Comparison of ENCODE assay signal across 23 cellular contexts in genomic region chr6:119012521-119012920, GRCh38.
"Had no signal": no experiment of that assay in that cellular context is flagged by ENCODE, and none has a peak within 500 bp of the region (broad histone marks: within the 10 kb centered on the region; RNA-seq: fewer than 3 reads in every experiment).

No MANE protein-coding gene starts in this region.

- H3K4me3 Mint-ChIP-seq: activated CD4-positive, alpha-beta memory T cell treated with anti-CD3 and anti-CD28 coated beads, Interleukin-2, amount 10 ng/mL, durations not matched to agents 7 days and 5 days; activated CD4-positive, alpha-beta T cell treated with anti-CD3 and anti-CD28 coated beads, Interleukin-2, amount 10 ng/mL, durations not matched to agents 24 days and 14 days; activated naive CD4-positive, alpha-beta T cell treated with anti-CD3 and anti-CD28 coated beads, Interleukin-2, amount 10 ng/mL, durations not matched to agents 7 days and 5 days; activated T-cell treated with anti-CD3 and anti-CD28 coated beads, Interleukin-2, amount 50 U/mL, for 72 hours; dendritic cell treated with granulocyte-macrophage colony-stimulating factor and Interleukin-4, amounts not matched to agents 40 ng/mL and 50 ng/mL, for 4 days; immature natural killer cell had no signal

- H3K27ac Mint-ChIP-seq: activated CD4-positive, alpha-beta memory T cell treated with anti-CD3 and anti-CD28 coated beads, Interleukin-2, amount 10 ng/mL, durations not matched to agents 7 days and 5 days; activated CD4-positive, alpha-beta T cell treated with anti-CD3 and anti-CD28 coated beads, Interleukin-2, amount 10 ng/mL, durations not matched to agents 24 days and 14 days; activated naive CD4-positive, alpha-beta T cell treated with anti-CD3 and anti-CD28 coated beads, Interleukin-2, amount 10 ng/mL, durations not matched to agents 7 days and 5 days; activated T-cell treated with anti-CD3 and anti-CD28 coated beads, Interleukin-2, amount 50 U/mL, for 72 hours; dendritic cell treated with granulocyte-macrophage colony-stimulating factor and Interleukin-4, amounts not matched to agents 40 ng/mL and 50 ng/mL, for 4 days; immature natural killer cell had no signal

- H3K27ac ChIP-seq: body of pancreas, hepatocyte, left ventricle myocardium inferior, sigmoid colon, thoracic aorta, upper lobe of left lung had no signal

- H3K4me3 ChIP-seq: body of pancreas, hepatocyte, left ventricle myocardium inferior, sigmoid colon, thoracic aorta, upper lobe of left lung had no signal

- H3K27me3 ChIP-seq: body of pancreas, hepatocyte, sigmoid colon, upper lobe of left lung had no signal

- H3K9me3 ChIP-seq: body of pancreas, sigmoid colon, thoracic aorta, upper lobe of left lung had no signal

- H3K9me3 Mint-ChIP-seq: activated CD4-positive, alpha-beta T cell treated with anti-CD3 and anti-CD28 coated beads, Interleukin-2, amount 10 ng/mL, durations not matched to agents 24 days and 14 days; activated naive CD4-positive, alpha-beta T cell treated with anti-CD3 and anti-CD28 coated beads, Interleukin-2, amount 10 ng/mL, durations not matched to agents 7 days and 5 days; immature natural killer cell had no signal

- H3K36me3 ChIP-seq: thoracic aorta had no signal

- H3K27me3 Mint-ChIP-seq: activated CD4-positive, alpha-beta memory T cell treated with anti-CD3 and anti-CD28 coated beads, Interleukin-2, amount 10 ng/mL, durations not matched to agents 7 days and 5 days; activated CD4-positive, alpha-beta T cell treated with anti-CD3 and anti-CD28 coated beads, Interleukin-2, amount 10 ng/mL, durations not matched to agents 24 days and 14 days; activated naive CD4-positive, alpha-beta T cell treated with anti-CD3 and anti-CD28 coated beads, Interleukin-2, amount 10 ng/mL, durations not matched to agents 7 days and 5 days; dendritic cell treated with granulocyte-macrophage colony-stimulating factor and Interleukin-4, amounts not matched to agents 40 ng/mL and 50 ng/mL, for 4 days had no signal

- ATAC-seq: activated CD4-positive, CD25-positive, alpha-beta regulatory T cell treated with anti-CD3 and anti-CD28 coated beads, Interleukin-2, amount 50 U/mL, for 24 hours; activated T-cell treated with anti-CD3 and anti-CD28 coated beads, Interleukin-2, amount 50 U/mL, for 72 hours; body of pancreas had no signal

- H3K4me1 Mint-ChIP-seq: activated CD4-positive, alpha-beta memory T cell treated with anti-CD3 and anti-CD28 coated beads, Interleukin-2, amount 10 ng/mL, durations not matched to agents 7 days and 5 days; activated CD4-positive, alpha-beta T cell treated with anti-CD3 and anti-CD28 coated beads, Interleukin-2, amount 10 ng/mL, durations not matched to agents 24 days and 14 days; activated naive CD4-positive, alpha-beta T cell treated with anti-CD3 and anti-CD28 coated beads, Interleukin-2, amount 10 ng/mL, durations not matched to agents 7 days and 5 days; immature natural killer cell had no signal

- H3K36me3 Mint-ChIP-seq: immature natural killer cell had no signal

- DNase-seq: activated CD4-positive, alpha-beta memory T cell treated with anti-CD3 and anti-CD28 coated beads, Interleukin-2, amount 10 ng/mL, durations not matched to agents 7 days and 5 days; activated CD4-positive, alpha-beta T cell treated with anti-CD3 and anti-CD28 coated beads, Interleukin-2, amount 10 ng/mL, durations not matched to agents 24 days and 14 days; activated effector memory CD4-positive, alpha-beta T cell treated with anti-CD3 and anti-CD28 coated beads, Interleukin-2, amount 50 U/mL, for 16 hours; activated naive CD4-positive, alpha-beta T cell treated with anti-CD3 and anti-CD28 coated beads, Interleukin-2, amount 10 ng/mL, durations not matched to agents 7 days and 5 days; activated T-cell treated with anti-CD3 and anti-CD28 coated beads, Interleukin-2, amount 50 U/mL, for 72 hours; amygdala; body of pancreas; effector CD4-positive, alpha-beta T cell; erythroblast; foreskin fibroblast; immature natural killer cell; kidney glomerular epithelial cell; left ventricle myocardium inferior; midbrain; nucleus accumbens; sigmoid colon; stimulated activated CD4-positive, alpha-beta T cell treated with anti-CD3 and anti-CD28 coated beads, Interleukin-4, amount 100 ng/mL, for 1 hour; stimulated activated naive CD4-positive, alpha-beta T cell; upper lobe of left lung had no signal
